ENCODE assay signal across 8 cellular contexts in the genomic region with DNA sequence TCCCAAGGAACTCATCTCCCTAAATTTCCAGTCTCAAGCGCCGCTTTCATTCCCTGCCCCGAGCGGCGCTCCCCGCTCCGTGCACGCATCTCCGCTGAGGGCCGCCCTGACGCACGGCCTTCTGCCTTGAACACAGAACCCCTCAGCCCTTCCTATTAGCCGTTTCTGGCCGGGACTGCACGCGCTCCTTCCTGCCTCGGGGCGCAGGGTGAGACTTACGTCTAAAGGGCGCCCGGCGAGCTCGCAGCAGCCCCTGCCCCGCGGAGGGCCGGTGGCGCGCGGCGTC. TPM values are rescaled to one million over a fixed set of nuclear protein-coding genes. Genes with fewer than 3 reads are reported as not detected.
DNase-seq lines count a peak whose midpoint lies in the region; ATAC-seq, FAIRE-seq and TF ChIP-seq lines count a peak whose summit lies in the region.

No MANE protein-coding gene starts in this region.

- CTCF ChIA-PET in AG04450 (lab: Charles Lee), result no interaction called here

- intact Hi-C loops in breast epithelium (cut with DNase I; ENCODE audit: low total_unique reads), result no loop called here
- intact Hi-C loops in left lung (cut with DNase I), result no loop called here

- POLR2A ChIA-PET in AG04450 (lab: Yijun Ruan, JAX), result interaction anchor here (0.5 to 1.0 kb wide), 4 partner anchors 9 to 822 kb away, joined by 3 to 5 read pairs (median 4); no protein-coding TSS in a partner anchor

- DNase-seq in AG04450 (ENCODE audit: low read depth, low spot score), result peak; percentile 6
- DNase-seq in GM18507 (ENCODE audit: extremely low spot score, insufficient read length, low read depth), result peak; percentile 33
- peak; percentile 61 for DNase-seq in NOMO-1 (lab: John Stamatoyannopoulos, UW; ENCODE audit: unreplicated experiment in 2 of 2)
- DNase-seq in breast epithelium (ENCODE audit: low spot score in 2 of 2), result peak; percentile 35 to 62
- no peak for DNase-seq in left lung
- DNase-seq in stimulated activated CD8-positive, alpha-beta memory T cell treated with anti-CD3 and anti-CD28 coated beads, Interleukin-4, amount 100 ng/mL, for 48 hours, result peak; percentile 69
- no peak for DNase-seq in activated effector memory CD4-positive, alpha-beta T cell treated with anti-CD3 and anti-CD28 coated beads, Interleukin-2, amount 50 U/mL, for 16 hours

- no peak for TF ChIP-seq CTCF in AG04450 (IDR thresholded peaks at IDR 0.05; ENCODE audit: low read depth, low read length)
- TF ChIP-seq CTCF in breast epithelium (IDR thresholded peaks at IDR 0.05), result no peak
- TF ChIP-seq CTCF in left lung (IDR thresholded peaks at IDR 0.05), result no peak

- H3K27me3 ChIP-seq in AG04450 (ENCODE audit: control insufficient read depth, insufficient read depth, low read length), result no peaks in the 10 kb centered on the region
- no peaks in the 10 kb centered on the region for H3K27me3 ChIP-seq in breast epithelium
- H3K27me3 ChIP-seq in left lung, result no peaks in the 10 kb centered on the region

- H3K4me3 ChIP-seq in AG04450 (ENCODE audit: low read depth, low read length), result peak overlapping the region; percentile 86
- H3K4me3 ChIP-seq in breast epithelium, result peak overlapping the region; percentile 88 to 98 (median 93)
- H3K4me3 ChIP-seq in left lung, result peak overlapping the region; percentile 93 to 98

- FAIRE-seq in GM18507 (lab: Jason Lieb, UNC), result no peak

- TF ChIP-seq POLR2A in breast epithelium (IDR thresholded peaks at IDR 0.05), result no peak

- no peaks in the 10 kb centered on the region for H3K36me3 ChIP-seq in breast epithelium
- H3K36me3 ChIP-seq in left lung, result peaks cover 0 to 19% of the 10 kb centered on the region in 2 donors

- peak overlapping the region; percentile 100 for H3K27ac ChIP-seq in AG04450 (ENCODE audit: low read depth, low read length)
- H3K27ac ChIP-seq in breast epithelium, result peak overlapping the region; percentile 98 to 100
- H3K27ac ChIP-seq in left lung, result peak overlapping the region; percentile 99 to 100

- H3K4me1 ChIP-seq in breast epithelium (peaks cover 0 to 5% of the 10 kb centered on the region in 2 donors), left lung (peaks cover 13 to 49% of the 10 kb centered on the region in 2 donors)

- H3K9me3 ChIP-seq in AG04450 (ENCODE audit: control insufficient read depth, insufficient read depth, low read length) (no peaks in the 10 kb centered on the region; the same call in 1 of the 2 replicates), breast epithelium (no peaks in the 10 kb centered on the region), left lung (no peaks in the 10 kb centered on the region)

- ATAC-seq in HG02938 (IDR thresholded peaks at IDR 0.05; ENCODE audit: unreplicated experiment) (peak; percentile 55), left lung (peak; percentile 44)

RNA-seq across cellular contexts. Expression of a gene that starts 0.8 kb away (rescaled TPM):
- 76.7 and 90.5 TPM in 2 replicates for polyA plus RNA-seq in AG04450 (2011; rRNA removed)
- polyA minus RNA-seq in AG04450 (2011; rRNA and poly(A)+ RNA removed), result 61.7 and 77.5 TPM in 2 replicates
- total RNA-seq in breast epithelium, result 100 to 1,000 TPM; 124 to 180 (median 142) TPM
- 100 to 1,000 TPM in 1 of 2 donors, 10 to 100 TPM in 1; 90.7 to 106 TPM for total RNA-seq in left lung

Comparison
In these comparisons a context has a peak if more than half of its experiments do, and no peak if none do; other contexts are left out.
1. DNase-seq: peak in AG04450 (single experiment), GM18507 (single experiment), NOMO-1 (2 of 2), breast epithelium (2 of 2) and stimulated activated CD8-positive, alpha-beta memory T cell treated with anti-CD3 and anti-CD28 coated beads, Interleukin-4, amount 100 ng/mL, for 48 hours (single experiment); none in left lung (0 of 2) and activated effector memory CD4-positive, alpha-beta T cell treated with anti-CD3 and anti-CD28 coated beads, Interleukin-2, amount 50 U/mL, for 16 hours (single experiment).
2. Peak in every context shown above with its lines, with median percentiles within 50 percentile points of each other: H3K27ac ChIP-seq and H3K4me3 ChIP-seq.